Comparison of ENCODE assay signal across 23 cellular contexts in the genomic region with DNA sequence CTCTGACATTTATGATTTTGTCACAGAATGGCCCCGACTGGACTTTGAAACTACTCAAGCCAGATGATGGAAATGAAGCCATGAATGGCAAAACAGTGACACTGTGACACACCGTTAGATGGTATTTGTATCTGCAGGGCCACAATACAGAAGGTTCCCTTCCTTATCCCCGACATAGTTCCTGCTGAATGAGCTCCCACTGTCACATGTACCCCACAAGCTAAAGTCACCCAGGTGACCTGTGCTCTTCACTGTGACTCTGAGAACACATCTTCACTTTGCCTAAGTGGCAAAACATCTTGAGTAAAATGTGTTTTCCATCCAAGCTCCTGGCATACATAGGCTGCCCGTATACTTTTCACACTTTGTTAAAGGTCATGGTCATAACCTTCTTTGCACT.
"Had no signal": no experiment of that assay in that cellular context is flagged by ENCODE, and none has a peak within 500 bp of the region (broad histone marks: within the 10 kb centered on the region; RNA-seq: fewer than 3 reads in every experiment).

No MANE protein-coding gene starts in this region.

- H3K27ac ChIP-seq: colonic mucosa, coronary artery, dorsolateral prefrontal cortex, epithelial cell of prostate, esophagus squamous epithelium, foreskin keratinocyte, gastrocnemius medialis, gastroesophageal sphincter, heart left ventricle, heart right ventricle had no signal

- H3K9me3 ChIP-seq: colonic mucosa, esophagus squamous epithelium, gastrocnemius medialis, gastroesophageal sphincter, heart left ventricle had no signal

- H3K27me3 Mint-ChIP-seq: dendritic cell treated with granulocyte-macrophage colony-stimulating factor and Interleukin-4, amounts not matched to agents 40 ng/mL and 50 ng/mL, for 4 days had no signal

- H3K27ac Mint-ChIP-seq: dendritic cell treated with granulocyte-macrophage colony-stimulating factor and Interleukin-4, amounts not matched to agents 40 ng/mL and 50 ng/mL, for 4 days; effector memory CD8-positive, alpha-beta T cell; endodermal cell had no signal

- H3K27me3 ChIP-seq: colonic mucosa, esophagus squamous epithelium, gastrocnemius medialis, gastroesophageal sphincter, heart left ventricle, heart right ventricle had no signal

- H3K4me1 ChIP-seq: colonic mucosa, esophagus squamous epithelium, foreskin keratinocyte, gastrocnemius medialis, gastroesophageal sphincter, heart left ventricle, heart right ventricle had no signal

- H3K9me3 Mint-ChIP-seq: dendritic cell treated with granulocyte-macrophage colony-stimulating factor and Interleukin-4, amounts not matched to agents 40 ng/mL and 50 ng/mL, for 4 days; effector memory CD8-positive, alpha-beta T cell; endodermal cell had no signal

- H3K4me3 Mint-ChIP-seq: dendritic cell treated with granulocyte-macrophage colony-stimulating factor and Interleukin-4, amounts not matched to agents 40 ng/mL and 50 ng/mL, for 4 days; effector memory CD8-positive, alpha-beta T cell; endodermal cell had no signal

- DNase-seq: colonic mucosa; cortex of kidney; dermis blood vessel endothelial cell; dorsolateral prefrontal cortex; effector CD4-positive, alpha-beta T cell; effector CD8-positive, alpha-beta T cell; effector memory CD4-positive, alpha-beta T cell; effector memory CD8-positive, alpha-beta T cell; endodermal cell; erythroblast; esophagus squamous epithelium; foreskin fibroblast; foreskin keratinocyte; foreskin melanocyte; gastrocnemius medialis; glutamatergic neuron; head of caudate nucleus; heart left ventricle; heart right ventricle had no signal

- H3K4me3 ChIP-seq: colonic mucosa, coronary artery, dorsolateral prefrontal cortex, esophagus squamous epithelium, gastrocnemius medialis, gastroesophageal sphincter, heart left ventricle, heart right ventricle had no signal

- H3K4me1 Mint-ChIP-seq: endodermal cell had no signal

- H3K36me3 ChIP-seq: colonic mucosa, esophagus squamous epithelium, gastrocnemius medialis, gastroesophageal sphincter, heart left ventricle, heart right ventricle had no signal
